In the genomic region with DNA sequence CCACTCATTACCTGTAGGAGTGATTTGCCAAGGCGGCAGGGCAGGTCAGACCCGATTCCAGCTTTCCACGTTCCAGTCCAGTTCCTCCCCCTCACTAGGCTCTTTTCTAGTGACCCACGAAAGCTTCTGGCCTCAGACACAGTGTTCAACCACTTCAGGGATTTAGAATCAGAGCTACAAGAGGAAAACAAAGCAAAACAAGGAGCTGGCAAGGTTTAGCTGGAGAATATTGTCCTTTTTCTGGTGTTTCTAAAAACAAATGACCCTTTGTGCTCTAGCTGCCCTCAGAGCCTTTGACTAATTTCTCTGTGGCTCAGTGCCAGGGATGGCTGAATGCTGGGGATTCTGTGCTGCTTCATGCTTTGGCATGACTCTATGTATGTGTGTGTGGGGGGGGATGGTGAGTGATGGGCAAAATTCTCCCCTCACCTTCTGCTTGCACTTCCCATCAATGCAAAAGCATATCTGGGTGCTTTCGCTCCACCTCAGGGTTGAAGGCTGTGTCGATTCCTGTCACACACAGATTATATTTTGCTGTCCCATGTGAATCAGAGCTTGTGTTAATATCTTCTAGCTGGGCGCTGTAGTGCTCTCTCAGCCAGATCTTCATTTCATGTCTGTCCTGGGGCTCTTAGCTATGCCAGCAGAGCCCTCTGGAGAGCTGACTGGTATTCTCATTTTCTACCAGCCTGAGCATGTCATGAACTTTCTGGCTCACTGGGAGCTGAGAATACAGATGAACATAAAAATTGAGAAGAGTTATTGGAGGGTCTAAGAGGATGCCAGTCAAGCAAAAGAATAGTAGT, we compare ENCODE assay signal across 10 cellular contexts. TPM values are rescaled to one million over a fixed set of nuclear protein-coding genes. Genes with fewer than 3 reads are reported as not detected.
DNase-seq lines count a peak whose midpoint lies in the region; ATAC-seq, FAIRE-seq and TF ChIP-seq lines count a peak whose summit lies in the region.
"Had no signal": no experiment of that assay in that cellular context is flagged by ENCODE, and none has a peak within 500 bp of the region (broad histone marks: within the 10 kb centered on the region; RNA-seq: fewer than 3 reads in every experiment).

No MANE protein-coding gene starts in this region.

- TF ChIP-seq EP300 in ovary (IDR thresholded peaks at IDR 0.05): no peak

- no peaks in the 10 kb centered on the region for H3K36me3 ChIP-seq in ovary

- H3K27ac ChIP-seq in ovary: no peak overlapping the region

- H3K4me1 ChIP-seq in ovary (ENCODE audit: insufficient read depth): peaks cover 7% of the 10 kb centered on the region

- FAIRE-seq in frontal cortex (lab: Jason Lieb, UNC): peak; percentile 42

- H3K9me3 ChIP-seq in ovary: no peaks in the 10 kb centered on the region

- WGBS in ovary, 3 donors: 12 to 16% (median 13%) methylated on average over 7 of the region's 7 CpGs

- TF ChIP-seq CTCF in ovary (IDR thresholded peaks at IDR 0.05): no peak
- no peak for TF ChIP-seq CTCF in GM10266 (IDR thresholded peaks at IDR 0.05; ENCODE audit: control insufficient read depth, insufficient read depth, low read depth, missing control alignments)

- no peak overlapping the region for H3K4me3 ChIP-seq in ovary

- no peaks in the 10 kb centered on the region for H3K27me3 ChIP-seq in ovary

- intact Hi-C loops in ovary (cut with DNase I): no loop called here

- no peak for TF ChIP-seq POLR2A in ovary (IDR thresholded peaks at IDR 0.05)

- ATAC-seq in SK-N-SH treated with all-trans-retinoic acid at 6 μM for 48 hours (peak; percentile 83), HG03432 (IDR thresholded peaks at IDR 0.05; ENCODE audit: unreplicated experiment) (no peak)

- DNase-seq in AG08395 (ENCODE audit: low spot score): peak; percentile 35
- peak in 1 of 2 donors; percentile 36 for DNase-seq in frontal cortex (ENCODE audit: low spot score in 2 of 2)
- peak; percentile 62 to 81 (median 76) for DNase-seq in ovary
- no peak for DNase-seq in GM10266 (ENCODE audit: extremely low spot score)
- DNase-seq in DMS53 (lab: John Stamatoyannopoulos, UW): no peak
- DNase-seq in middle frontal gyrus (ENCODE audit: extremely low spot score, low spot score): no peak
- DNase-seq: CD4-positive, CD25-positive, alpha-beta regulatory T cell; stimulated activated CD4-positive, alpha-beta T cell treated with anti-CD3 and anti-CD28 coated beads, Interleukin-2, amount 100 ng/mL, for 48 hours had no signal

TF ChIP-seq in SK-N-SH treated with all-trans-retinoic acid at 6 μM for 48 hours, 23 proteins besides CTCF, POLR2A, EP300 and RAD21:
- peak; percentile 82 for TF ChIP-seq ZFP3 (CRISPR knock-in tag; IDR thresholded peaks at IDR 0.05)
- TF ChIP-seq, protein P1, sequence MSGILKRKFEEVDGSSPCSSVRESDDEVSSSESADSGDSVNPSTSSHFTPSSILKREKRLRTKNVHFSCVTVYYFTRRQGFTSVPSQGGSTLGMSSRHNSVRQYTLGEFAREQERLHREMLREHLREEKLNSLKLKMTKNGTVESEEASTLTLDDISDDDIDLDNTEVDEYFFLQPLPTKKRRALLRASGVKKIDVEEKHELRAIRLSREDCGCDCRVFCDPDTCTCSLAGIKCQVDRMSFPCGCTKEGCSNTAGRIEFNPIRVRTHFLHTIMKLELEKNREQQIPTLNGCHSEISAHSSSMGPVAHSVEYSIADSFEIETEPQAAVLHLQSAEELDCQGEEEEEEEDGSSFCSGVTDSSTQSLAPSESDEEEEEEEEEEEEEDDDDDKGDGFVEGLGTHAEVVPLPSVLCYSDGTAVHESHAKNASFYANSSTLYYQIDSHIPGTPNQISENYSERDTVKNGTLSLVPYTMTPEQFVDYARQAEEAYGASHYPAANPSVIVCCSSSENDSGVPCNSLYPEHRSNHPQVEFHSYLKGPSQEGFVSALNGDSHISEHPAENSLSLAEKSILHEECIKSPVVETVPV (CRISPR knock-in tag; IDR thresholded peaks at IDR 0.05): no peak

RNA-seq across cellular contexts. Expression of a gene that starts 19.3 kb away (rescaled TPM):
- total RNA-seq in frontal cortex (39.1 TPM), ovary (10 to 100 TPM in 5 of 7 donors, 1 to 10 TPM in 2; 5.0 to 49.4 (median 17.4) TPM)
- polyA plus RNA-seq in ovary: 10 to 100 TPM in 1 of 2 donors, 1 to 10 TPM in 1; 8.7 to 13.7 TPM

Comparison
In these comparisons a context has a peak if more than half of its experiments do, and no peak if none do; other contexts are left out.
1. DNase-seq: peak in AG08395 (single experiment) and ovary (5 of 5); none in GM10266 (single experiment), DMS53 (single experiment) and middle frontal gyrus (single experiment).